ENCODE assay signal across 1 cellular context in genomic region chr2:72862239-72862988, GRCh38.
TF ChIP-seq lines count a peak whose summit lies in the region.

No MANE protein-coding gene starts in this region.

TF ChIP-seq in GM12878, 131 proteins besides CTCF, POLR2A, EP300 and RAD21 (continued from another document):
- no peak for TF ChIP-seq SPI1 (IDR thresholded peaks at IDR 0.05; ENCODE audit: borderline replicate concordance, insufficient read depth, low read depth, low read length)
- TF ChIP-seq ESRRA (IDR thresholded peaks at IDR 0.05; ENCODE audit: low read length): no peak
- TF ChIP-seq REST (IDR thresholded peaks at IDR 0.05; ENCODE audit: low read depth, low read length): no peak
- TF ChIP-seq SMAD1 (IDR thresholded peaks at IDR 0.05; ENCODE audit: low read depth, partially characterized antibody): no peak
- TF ChIP-seq TCF12 (IDR thresholded peaks at IDR 0.05; ENCODE audit: low read depth, low read length): 0 out of 2 replicates have a peak, but pooled peaks have one; percentile 40
- TF ChIP-seq ZZZ3 (IDR thresholded peaks at IDR 0.05; ENCODE audit: control insufficient read depth, insufficient read length, low read depth): no peak
- TF ChIP-seq YY1 (IDR thresholded peaks at IDR 0.05; ENCODE audit: low read depth, low read length): peak; percentile 58
- peak; percentile 78 for TF ChIP-seq SMC3 (IDR thresholded peaks at IDR 0.05; ENCODE audit: borderline replicate concordance, low read length)
- no peak for TF ChIP-seq TCF3 (IDR thresholded peaks at IDR 0.05; ENCODE audit: borderline replicate concordance, insufficient read depth, low read depth, low read length)
- no peak for TF ChIP-seq SIN3A (IDR thresholded peaks at IDR 0.05; ENCODE audit: low read depth, low read length)
- TF ChIP-seq NR2C1 (IDR thresholded peaks at IDR 0.05): no peak
- TF ChIP-seq SRF (IDR thresholded peaks at IDR 0.05; ENCODE audit: low read depth in 2 of 2, low read length in 2 of 2): no peak
- no peak for TF ChIP-seq ZNF217 (IDR thresholded peaks at IDR 0.05)
- TF ChIP-seq RUNX3 (IDR thresholded peaks at IDR 0.05; ENCODE audit: low read length): peak; percentile 16; the same call in 1 of the 2 replicates
